Comparison of ENCODE assay signal across 18 cellular contexts in the genomic region with DNA sequence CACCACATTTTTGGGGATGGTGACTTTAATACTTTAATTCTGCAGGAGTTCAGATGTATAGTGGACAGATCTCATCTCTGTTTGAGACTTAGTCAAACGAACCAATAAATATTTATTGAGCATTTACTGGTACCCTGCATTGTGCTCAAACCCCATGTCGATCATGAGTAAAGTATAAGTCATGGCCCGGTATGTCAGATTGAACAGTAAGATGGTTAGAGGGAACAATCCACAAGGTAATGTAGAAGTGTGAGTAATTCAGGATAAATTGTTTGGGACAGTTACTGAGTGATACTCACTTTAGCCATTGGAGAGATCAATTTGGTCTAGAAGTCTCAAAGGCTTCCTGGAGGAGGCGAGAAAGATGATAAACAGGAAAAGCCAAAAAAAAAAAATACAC.
"Had no signal": no experiment of that assay in that cellular context is flagged by ENCODE, and none has a peak within 500 bp of the region (broad histone marks: within the 10 kb centered on the region; RNA-seq: fewer than 3 reads in every experiment).

No MANE protein-coding gene starts in this region.

- DNase-seq: effector memory CD4-positive, alpha-beta T cell; gastrocnemius medialis; immature natural killer cell; kidney; left colon; left ventricle myocardium superior; mesendoderm; naive B cell; nephron progenitor cell; small intestine; stimulated activated CD4-positive, alpha-beta T cell treated with anti-CD3 and anti-CD28 coated beads, Interleukin-12 subunit alpha, Interleukin-12 subunit beta, amount 100 ng/mL, for 4 hours; stimulated activated naive CD4-positive, alpha-beta T cell; testis; trophoblast cell had no signal

- H3K9ac ChIP-seq: parathyroid adenoma had no signal

- H3K4me1 ChIP-seq: parathyroid adenoma, testis had no signal

- H3K9me3 ChIP-seq: esophagus muscularis mucosa, gastrocnemius medialis, testis had no signal

- H3K36me3 ChIP-seq: esophagus muscularis mucosa, gastrocnemius medialis had no signal

- H3K27ac ChIP-seq: esophagus muscularis mucosa, parathyroid adenoma, testis had no signal

- H3K27me3 ChIP-seq: esophagus muscularis mucosa, gastrocnemius medialis, testis had no signal

- H3K4me3 ChIP-seq: esophagus muscularis mucosa, gastrocnemius medialis, testis had no signal

- FAIRE-seq: endometrium, kidney, small intestine, urothelium cell line had no signal

- ATAC-seq: gastrocnemius medialis, left colon, left ventricle myocardium superior had no signal

- H3K79me2 ChIP-seq: parathyroid adenoma had no signal

- H2AFZ ChIP-seq: parathyroid adenoma had no signal
